In genomic region chr7:151038951-151039849, GRCh38 we compare ENCODE assay signal across 6 cellular contexts. TPM values are rescaled to one million over a fixed set of nuclear protein-coding genes. Genes with fewer than 3 reads are reported as not detected.
A peak's percentile ranks its signal among the peaks of the same experiment; 100 is the strongest.
DNase-seq lines count a peak whose midpoint lies in the region; ATAC-seq and TF ChIP-seq lines count a peak whose summit lies in the region.

No MANE protein-coding gene starts in this region.

- intact Hi-C loops in A673 (cut with micrococcal nuclease; ENCODE audit: unreplicated experiment) = no loop called here

- no peaks in the 10 kb centered on the region for H3K9me2 ChIP-seq in hepatocyte (replicated peaks; ENCODE audit: insufficient read depth)

- peaks cover 14 to 21% of the 10 kb centered on the region in 2 donors for H3K4me1 Mint-ChIP-seq in stimulated activated naive B cell treated with anti-CD40 and anti-IgM and Interleukin-4, amounts not matched to agents 10 μg/mL and 1 μg/mL and 100 μg/mL, for 72 hours

- ATAC-seq in stimulated activated naive B cell treated with anti-CD40 and anti-IgM and Interleukin-4, amounts not matched to agents 10 μg/mL and 1 μg/mL and 100 μg/mL, for 72 hours (replicated peaks) = peak; percentile 92 to 95
- no peak for ATAC-seq in HG02885 (IDR thresholded peaks at IDR 0.05; ENCODE audit: poor library complexity, unreplicated experiment)

- H3K36me3 ChIP-seq in A673 (ENCODE audit: insufficient read depth, low read length, poor library complexity, severe bottlenecking) = peaks cover 4% of the 10 kb centered on the region
- H3K36me3 ChIP-seq in hepatocyte (replicated peaks; ENCODE audit: insufficient read depth, low read depth) = no peaks in the 10 kb centered on the region

- peaks cover 37 to 42% of the 10 kb centered on the region in 2 donors for H3K36me3 Mint-ChIP-seq in stimulated activated naive B cell treated with anti-CD40 and anti-IgM and Interleukin-4, amounts not matched to agents 10 μg/mL and 1 μg/mL and 100 μg/mL, for 72 hours

- H3K27ac ChIP-seq in A673 (ENCODE audit: low read depth, low read length, poor library complexity, severe bottlenecking) (peak overlapping the region; percentile 28), hepatocyte (peak overlapping the region; percentile 56)

- peaks cover 9% of the 10 kb centered on the region for H3K4me1 ChIP-seq in A673 (ENCODE audit: insufficient read depth, low read length, poor library complexity, severe bottlenecking)
- H3K4me1 ChIP-seq in hepatocyte (ENCODE audit: insufficient read depth) = peaks cover 16% of the 10 kb centered on the region

- no peak overlapping the region for H2AFZ ChIP-seq in hepatocyte

- CTCF ChIA-PET in A673 (lab: Charles Lee) = no interaction called here

- H3K4me2 ChIP-seq in hepatocyte = peak overlapping the region; percentile 30

- POLR2A ChIA-PET in A673 (lab: Charles Lee; ENCODE audit: low non-redundant PET) = no interaction called here

- DNase-seq in A673 (ENCODE audit: low spot score) = peak; percentile 74
- DNase-seq in HT1080 (ENCODE audit: low read depth) = peak; percentile 98
- DNase-seq in activated CD8-positive, alpha-beta memory T cell treated with anti-CD3 and anti-CD28 coated beads for 48 hours (ENCODE audit: low read depth in 2 of 3, low spot score in 2 of 3) = peak; percentile 35 to 74 (median 68)
- DNase-seq in hepatocyte (ENCODE audit: low spot score) = peak; percentile 92
- peak; percentile 71 for DNase-seq in stimulated activated naive B cell treated with anti-CD40 and anti-IgM and Interleukin-4, amounts not matched to agents 10 μg/mL and 1 μg/mL and 100 μg/mL, for 72 hours

- H3K4me3 ChIP-seq in A673 (ENCODE audit: low read depth, low read length, poor library complexity, severe bottlenecking) (no peak overlapping the region), hepatocyte (no peak overlapping the region)

- no TSS peak for BruUV-seq in A673 (replicated peaks; lab: Mats Ljungman, UMichigan)

- no peaks in the 10 kb centered on the region for H3K9me3 ChIP-seq in A673 (ENCODE audit: low read depth, low read length, poor library complexity, severe bottlenecking)
- H3K9me3 ChIP-seq in hepatocyte (ENCODE audit: low read depth) = no peaks in the 10 kb centered on the region

- 42% methylated on average over 12 of the region's 12 CpGs for WGBS in hepatocyte (ENCODE audit: low lambda C conversion rate, missing lambda C conversion rate)

- H3K9me3 Mint-ChIP-seq in stimulated activated naive B cell treated with anti-CD40 and anti-IgM and Interleukin-4, amounts not matched to agents 10 μg/mL and 1 μg/mL and 100 μg/mL, for 72 hours = no peaks in the 10 kb centered on the region

- TF ChIP-seq CTCF in A673 (conservative IDR thresholded peaks at IDR 0.05; ENCODE audit: low read depth, low read length) = no peak
- TF ChIP-seq CTCF in hepatocyte (IDR thresholded peaks at IDR 0.05; ENCODE audit: poor library complexity) = no peak

- H3K4me3 Mint-ChIP-seq in stimulated activated naive B cell treated with anti-CD40 and anti-IgM and Interleukin-4, amounts not matched to agents 10 μg/mL and 1 μg/mL and 100 μg/mL, for 72 hours = peak overlapping the region; percentile 37 to 56

- H3K79me2 ChIP-seq in hepatocyte = no peaks in the 10 kb centered on the region

- H3K27me3 ChIP-seq in A673 (replicated peaks; ENCODE audit: insufficient read depth, low read depth, low read length, poor library complexity) = no peaks in the 10 kb centered on the region
- H3K27me3 ChIP-seq in hepatocyte = no peaks in the 10 kb centered on the region

- H3K27ac Mint-ChIP-seq in stimulated activated naive B cell treated with anti-CD40 and anti-IgM and Interleukin-4, amounts not matched to agents 10 μg/mL and 1 μg/mL and 100 μg/mL, for 72 hours = peak overlapping the region; percentile 87

- H3K27me3 Mint-ChIP-seq in stimulated activated naive B cell treated with anti-CD40 and anti-IgM and Interleukin-4, amounts not matched to agents 10 μg/mL and 1 μg/mL and 100 μg/mL, for 72 hours = no peaks in the 10 kb centered on the region

- H4K20me1 ChIP-seq in hepatocyte (ENCODE audit: insufficient read depth, poor library complexity, severe bottlenecking) = no peaks in the 10 kb centered on the region

RNA-seq across cellular contexts. Expression of gene ASIC3, which starts 9.1 kb away (rescaled TPM):
- 4.5 and 6.7 TPM in 2 replicates for total RNA-seq in A673 (2021)
- total RNA-seq in HT1080 (2014; rRNA removed; shearing (Covaris generic)) = 0.45 TPM in 1 of 2 replicates, not detected in the other
- polyA plus RNA-seq in HT1080 (2015; cell fraction: cytosol; rRNA removed) = 0.28 and 2.1 TPM in 2 replicates
- 9.4 and 12.3 TPM in 2 replicates for polyA plus RNA-seq in HT1080 (2015; cell fraction: nucleus; rRNA removed)
- 2.9 and 4.5 TPM in 2 replicates for total RNA-seq in hepatocyte
- polyA plus RNA-seq in hepatocyte = 2.1 and 7.0 TPM in 2 replicates

RNA-seq across cellular contexts. Expression of gene ABCB8, which starts 10.9 kb away (rescaled TPM):
- total RNA-seq in A673 (2021) (50.9 and 57.6 TPM in 2 replicates), hepatocyte (22.6 and 24.4 TPM in 2 replicates)
- 29.4 and 37.0 TPM in 2 replicates for total RNA-seq in HT1080 (2014; rRNA removed; shearing (Covaris generic))
- polyA plus RNA-seq in HT1080 (2015; cell fraction: cytosol; rRNA removed) = 24.6 and 31.6 TPM in 2 replicates
- 60.2 and 65.5 TPM in 2 replicates for polyA plus RNA-seq in HT1080 (2015; cell fraction: nucleus; rRNA removed)
- polyA plus RNA-seq in hepatocyte = 32.6 and 41.2 TPM in 2 replicates

RNA-seq across cellular contexts. Expression of gene ATG9B, which starts 14.9 kb away (rescaled TPM):
- total RNA-seq in A673 (2021) = 0.96 and 1.9 TPM in 2 replicates
- not detected in 2 replicates for total RNA-seq in HT1080 (2014; rRNA removed; shearing (Covaris generic))
- not detected in 2 replicates for polyA plus RNA-seq in HT1080 (2015; cell fraction: cytosol; rRNA removed)
- polyA plus RNA-seq in HT1080 (2015; cell fraction: nucleus; rRNA removed) = 0.51 and 0.62 TPM in 2 replicates
- 0.64 and 0.80 TPM in 2 replicates for total RNA-seq in hepatocyte
- polyA plus RNA-seq in hepatocyte = 2.4 and 13.2 TPM in 2 replicates

RNA-seq across cellular contexts. Expression of gene CDK5, which starts 18.5 kb away (rescaled TPM):
- 21.1 and 25.7 TPM in 2 replicates for total RNA-seq in A673 (2021)
- 67.8 and 70.2 TPM in 2 replicates for total RNA-seq in HT1080 (2014; rRNA removed; shearing (Covaris generic))
- 34.2 and 35.8 TPM in 2 replicates for polyA plus RNA-seq in HT1080 (2015; cell fraction: cytosol; rRNA removed)
- polyA plus RNA-seq in HT1080 (2015; cell fraction: nucleus; rRNA removed) = 16.9 and 19.1 TPM in 2 replicates
- total RNA-seq in hepatocyte = 15.2 and 17.4 TPM in 2 replicates
- 29.4 and 39.4 TPM in 2 replicates for polyA plus RNA-seq in hepatocyte

RNA-seq across cellular contexts. Expression of gene SLC4A2, which starts 20.2 kb away (rescaled TPM):
- 213 and 222 TPM in 2 replicates for total RNA-seq in A673 (2021)
- total RNA-seq in HT1080 (2014; rRNA removed; shearing (Covaris generic)) = 121 and 146 TPM in 2 replicates
- polyA plus RNA-seq in HT1080 (2015; cell fraction: cytosol; rRNA removed) = 61.8 and 65.8 TPM in 2 replicates
- polyA plus RNA-seq in HT1080 (2015; cell fraction: nucleus; rRNA removed) = 172 and 211 TPM in 2 replicates
- total RNA-seq in hepatocyte = 153 and 188 TPM in 2 replicates
- polyA plus RNA-seq in hepatocyte = 167 and 175 TPM in 2 replicates
